In genomic region chr22:30876925-30877553, GRCh38 we compare ENCODE assay signal across 10 cellular contexts.
DNase-seq lines count a peak whose midpoint lies in the region; ATAC-seq and TF ChIP-seq lines count a peak whose summit lies in the region.
"Had no signal": no experiment of that assay in that cellular context is flagged by ENCODE, and none has a peak within 500 bp of the region (broad histone marks: within the 10 kb centered on the region; RNA-seq: fewer than 3 reads in every experiment).

No MANE protein-coding gene starts in this region.

- no peak for TF ChIP-seq CTCF in adrenal gland (IDR thresholded peaks at IDR 0.05)

- H3K4me3 Mint-ChIP-seq in immature natural killer cell = no peak overlapping the region

- peak in 1 of 2 donors; percentile 24 for TF ChIP-seq POLR2A in adrenal gland (IDR thresholded peaks at IDR 0.05)

- H3K4me3 ChIP-seq in adrenal gland = no peak overlapping the region

- DNase-seq in HUDEP-2 (lab: John Stamatoyannopoulos, UW; ENCODE audit: unreplicated experiment in 76 of 76) (peak in 70 of 76 experiments; percentile 9 to 80 (median 54)), adrenal gland (peak; percentile 59 to 90 (median 87)), head of caudate nucleus (peak in 37 of 42 donors; percentile 20 to 86 (median 59)), posterior vena cava (ENCODE audit: low spot score) (peak; percentile 75), immature natural killer cell (no peak)
- DNase-seq in activated T-cell treated with anti-CD3 and anti-CD28 coated beads, Interleukin-2, amount 50 U/mL, for 1 hour = no peak
- DNase-seq: dermis blood vessel endothelial cell, Kasumi-1 had no signal

- H3K27me3 Mint-ChIP-seq in immature natural killer cell (ENCODE audit: low read depth in 3 of 3) = peaks cover 0 to 2% (median 2%) of the 10 kb centered on the region in 3 donors

- peak overlapping the region in 3 of 5 donors; percentile 21 to 76 (median 55) for H3K27ac ChIP-seq in adrenal gland

- H3K27me3 ChIP-seq in adrenal gland = no peaks in the 10 kb centered on the region

- H3K4me1 ChIP-seq in adrenal gland (replicated peaks in 1 of 2) = peaks cover 18 to 44% of the 10 kb centered on the region in 2 donors

- whole genome bisulfite sequencing in adrenal gland, 4 donors = 36 to 44% (median 41%) methylated on average over 8 to 9 of the region's 9 CpGs

- no peaks in the 10 kb centered on the region for H3K36me3 ChIP-seq in adrenal gland (replicated peaks in 1 of 2)

- no peaks in the 10 kb centered on the region for H3K4me1 Mint-ChIP-seq in immature natural killer cell

- H3K27ac Mint-ChIP-seq in immature natural killer cell = no peak overlapping the region

- H3K9me3 ChIP-seq in adrenal gland (replicated peaks in 1 of 3) = no peaks in the 10 kb centered on the region

- no peaks in the 10 kb centered on the region for H3K9me3 Mint-ChIP-seq in immature natural killer cell

- intact Hi-C loops in adrenal gland (cut with DNase I) = no loop called here
- intact Hi-C loops in head of caudate nucleus (cut with DNase I) = no loop called here
- intact Hi-C loops in posterior vena cava (cut with DNase I) = no loop called here

- H3K36me3 Mint-ChIP-seq in immature natural killer cell = no peaks in the 10 kb centered on the region

- ATAC-seq in HG02678 (IDR thresholded peaks at IDR 0.05; ENCODE audit: unreplicated experiment) (no peak), HG02798 (IDR thresholded peaks at IDR 0.05; ENCODE audit: poor library complexity, unreplicated experiment) (no peak)

Comparison
In these comparisons a context has a peak if more than half of its experiments do, and no peak if none do; other contexts are left out.
1. DNase-seq: peak in HUDEP-2 (70 of 76), adrenal gland (7 of 7), head of caudate nucleus (37 of 42) and posterior vena cava (single experiment); none in activated T-cell treated with anti-CD3 and anti-CD28 coated beads, Interleukin-2, amount 50 U/mL, for 1 hour (single experiment) and immature natural killer cell (0 of 3).